Comparison of ENCODE assay signal across 18 cellular contexts in the genomic region with DNA sequence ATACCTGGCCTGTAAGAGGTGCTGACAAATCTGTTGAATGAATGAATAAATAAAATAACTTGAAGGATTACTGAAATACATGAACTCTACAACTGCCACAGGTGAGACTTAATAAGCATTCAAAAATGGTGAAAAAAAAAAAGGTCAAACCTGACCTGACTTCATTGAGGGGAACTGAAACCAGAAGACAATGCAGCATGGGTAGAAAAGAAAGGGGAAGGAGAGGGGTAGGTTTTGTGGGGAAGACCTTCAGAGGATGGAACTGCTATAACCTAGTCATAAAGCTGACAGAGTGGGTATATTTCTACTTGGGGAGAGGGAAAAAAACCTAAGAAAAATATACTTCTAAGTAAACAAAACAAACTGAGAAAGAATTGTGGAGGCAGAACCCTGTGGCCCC.
DNase-seq lines count a peak whose midpoint lies in the region; ATAC-seq lines count a peak whose summit lies in the region.
"Had no signal": no experiment of that assay in that cellular context is flagged by ENCODE, and none has a peak within 500 bp of the region (broad histone marks: within the 10 kb centered on the region; RNA-seq: fewer than 3 reads in every experiment).

No MANE protein-coding gene starts in this region.

- DNase-seq in RPMI8226 (peak; percentile 43), DMS79 (lab: John Stamatoyannopoulos, UW) (no peak), EL (no peak), SIG-M5 (lab: John Stamatoyannopoulos, UW) (no peak)
- DNase-seq: activated CD4-positive, alpha-beta T cell treated with anti-CD3 and anti-CD28 coated beads for 48 hours; activated naive CD4-positive, alpha-beta T cell treated with anti-CD3 and anti-CD28 coated beads, Interleukin-2, amount 10 ng/mL, durations not matched to agents 7 days and 5 days; activated T-cell treated with anti-CD3 and anti-CD28 coated beads for 4 hours; mesenchymal stem cell; NCI-H1105 treated with DMSO at 0.1 percent for 48 hours; NCI-H2171; NCI-H748 treated with DMSO at 0.1 percent for 48 hours; psoas muscle; small intestine had no signal

- ATAC-seq in GM18858 (IDR thresholded peaks at IDR 0.05; ENCODE audit: unreplicated experiment) = peak; percentile 69
- peak; percentile 69 for ATAC-seq in GM21515 (IDR thresholded peaks at IDR 0.05; ENCODE audit: unreplicated experiment)
- ATAC-seq in HG03354 (IDR thresholded peaks at IDR 0.05; ENCODE audit: poor library complexity, severe bottlenecking, unreplicated experiment) = peak; percentile 42
- no peak for ATAC-seq in HG02678 (IDR thresholded peaks at IDR 0.05; ENCODE audit: unreplicated experiment)
- ATAC-seq: psoas muscle, SK-N-SH treated with all-trans-retinoic acid at 6 μM for 48 hours had no signal
